9 cellular contexts compared by ENCODE assay signal in the genomic region with DNA sequence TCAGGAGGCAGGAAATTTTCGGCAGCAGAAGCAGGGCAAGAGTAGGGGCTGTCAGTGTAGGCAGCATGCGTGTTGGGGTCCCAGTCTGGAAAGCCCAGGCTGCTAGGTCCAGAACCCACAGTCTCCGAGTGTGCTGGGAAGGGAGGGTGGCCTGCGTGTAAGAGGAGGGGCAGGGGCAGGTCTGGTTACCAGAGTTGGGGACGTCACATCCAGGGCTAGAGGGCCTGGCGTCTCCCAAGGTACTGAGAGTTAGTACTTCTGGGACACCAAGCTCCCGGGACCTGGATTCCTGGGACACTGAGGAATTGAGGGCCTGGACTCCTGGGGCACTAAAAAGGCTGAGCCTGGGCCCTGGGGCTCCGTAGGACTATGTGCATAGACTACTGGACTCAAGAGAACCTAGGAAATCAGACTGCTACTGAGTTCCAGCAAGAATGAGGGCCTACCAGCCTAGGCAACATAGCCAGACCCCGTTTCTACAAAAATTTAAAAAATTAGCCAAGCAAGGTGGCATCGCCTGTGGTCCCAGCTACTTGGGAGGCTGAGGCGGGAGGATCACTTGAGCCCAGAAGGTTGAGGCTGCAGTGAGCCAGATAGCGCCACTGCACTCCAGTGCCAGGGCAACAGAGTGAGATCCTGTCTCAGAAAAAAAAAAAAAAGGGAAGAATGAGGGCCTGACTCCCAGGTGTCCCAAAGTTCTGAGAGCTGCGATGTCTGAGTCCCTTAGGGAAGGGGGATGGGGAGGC. TPM values are rescaled to one million over a fixed set of nuclear protein-coding genes. Genes with fewer than 3 reads are reported as not detected.
DNase-seq lines count a peak whose midpoint lies in the region; ATAC-seq, FAIRE-seq and TF ChIP-seq lines count a peak whose summit lies in the region.
"Had no signal": no experiment of that assay in that cellular context is flagged by ENCODE, and none has a peak within 500 bp of the region (broad histone marks: within the 10 kb centered on the region; RNA-seq: fewer than 3 reads in every experiment).

No MANE protein-coding gene starts in this region.

- DNase-seq in A673 (ENCODE audit: low spot score) (no peak), chondrocyte (ENCODE audit: low spot score) (no peak), naive B cell (no peak), GM12891 (ENCODE audit: insufficient read length, low spot score) (no peak)

- H3K9ac ChIP-seq in HUES64 (ENCODE audit: low read depth, low read length), result no peak overlapping the region

- H3K36me3 ChIP-seq in A673 (ENCODE audit: insufficient read depth, low read length, poor library complexity, severe bottlenecking), result peaks cover 22% of the 10 kb centered on the region
- H3K36me3 ChIP-seq in HUES64 (ENCODE audit: insufficient read depth, low read length), result peaks cover 47% of the 10 kb centered on the region

- no peak for TF ChIP-seq POLR2A in GM12891 (IDR thresholded peaks at IDR 0.05; ENCODE audit: low read depth, low read length)

- H3K9me3 ChIP-seq in A673 (ENCODE audit: low read depth, low read length, poor library complexity, severe bottlenecking) (no peaks in the 10 kb centered on the region), HUES64 (ENCODE audit: insufficient read depth, low read depth, low read length) (no peaks in the 10 kb centered on the region)
- H3K9me3 ChIP-seq: body of pancreas had no signal

- H3K4me3 ChIP-seq in A673 (ENCODE audit: low read depth, low read length, poor library complexity, severe bottlenecking) (peak overlapping the region; percentile 73), HUES64 (ENCODE audit: low read length) (peak overlapping the region; percentile 96)

- H3K27ac ChIP-seq in A673 (ENCODE audit: low read depth, low read length, poor library complexity, severe bottlenecking) (no peak overlapping the region), HUES64 (ENCODE audit: low read depth, low read length) (no peak overlapping the region)

- TF ChIP-seq CTCF in A673 (conservative IDR thresholded peaks at IDR 0.05; ENCODE audit: low read depth, low read length) (no peak), chondrocyte (IDR thresholded peaks at IDR 0.05) (no peak)

- H3K4me3 Mint-ChIP-seq in chondrocyte (ENCODE audit: unreplicated experiment) (peak overlapping the region; percentile 90), naive B cell (peak overlapping the region; percentile 69 to 99 (median 98))

- intact Hi-C loops in A673 (cut with micrococcal nuclease; ENCODE audit: unreplicated experiment), result no loop called here

- H3K9me3 Mint-ChIP-seq in chondrocyte (ENCODE audit: low read depth), result no peaks in the 10 kb centered on the region
- H3K9me3 Mint-ChIP-seq in naive B cell, result no peaks in the 10 kb centered on the region

- FAIRE-seq in GM12891 (lab: Jason Lieb, UNC), result no peak

- H3K4me1 ChIP-seq in A673 (ENCODE audit: insufficient read depth, low read length, poor library complexity, severe bottlenecking), result peaks cover 32% of the 10 kb centered on the region
- peaks cover 12% of the 10 kb centered on the region; the same call in 1 of the 2 replicates for H3K4me1 ChIP-seq in HUES64 (ENCODE audit: insufficient read depth, low read length)

- CTCF ChIA-PET in A673 (lab: Charles Lee), result no interaction called here

- H3K4me1 Mint-ChIP-seq in chondrocyte (ENCODE audit: low read depth) (peaks cover 25% of the 10 kb centered on the region), naive B cell (peaks cover 45 to 63% (median 51%) of the 10 kb centered on the region in 3 donors)

- H3K27ac Mint-ChIP-seq in chondrocyte (ENCODE audit: unreplicated experiment) (no peak overlapping the region), naive B cell (peak overlapping the region; percentile 86 to 100 (median 100))

- ATAC-seq in naive B cell (ENCODE audit: low read depth in 2 of 2) (no peak), GM21367 (IDR thresholded peaks at IDR 0.05; ENCODE audit: unreplicated experiment) (no peak), HG03342 (IDR thresholded peaks at IDR 0.05; ENCODE audit: unreplicated experiment) (no peak), GM18511 (IDR thresholded peaks at IDR 0.05; ENCODE audit: unreplicated experiment) (no peak)

- H3K27me3 Mint-ChIP-seq in chondrocyte (ENCODE audit: low read depth) (no peaks in the 10 kb centered on the region), naive B cell (no peaks in the 10 kb centered on the region)

- POLR2A ChIA-PET in A673 (lab: Charles Lee; ENCODE audit: low non-redundant PET), result no interaction called here

- peaks cover 3% of the 10 kb centered on the region for H3K36me3 Mint-ChIP-seq in chondrocyte (ENCODE audit: low read depth)
- H3K36me3 Mint-ChIP-seq in naive B cell, result peaks cover 0 to 14% of the 10 kb centered on the region in 2 donors

- WGBS in HUES64, result 95% methylated on average over 13 of the region's 13 CpGs

- no peaks in the 10 kb centered on the region for H3K27me3 ChIP-seq in A673 (replicated peaks; ENCODE audit: insufficient read depth, low read depth, low read length, poor library complexity)
- peaks cover 4% of the 10 kb centered on the region; the same call in 1 of the 2 replicates for H3K27me3 ChIP-seq in HUES64 (ENCODE audit: insufficient read depth, low read length)
- H3K27me3 ChIP-seq: body of pancreas had no signal

- no TSS peak for BruUV-seq in A673 (replicated peaks; lab: Mats Ljungman, UMichigan)

TF ChIP-seq in GM12891, 5 proteins besides CTCF, POLR2A, EP300 and RAD21:
- TF ChIP-seq PAX5 (IDR thresholded peaks at IDR 0.05; ENCODE audit: insufficient read depth, low read length, severe bottlenecking) (no peak), SPI1 (IDR thresholded peaks at IDR 0.05; ENCODE audit: low read depth, low read length) (no peak), POLR2AphosphoS5 (IDR thresholded peaks at IDR 0.05; ENCODE audit: low read depth, low read length) (no peak), POU2F2 (IDR thresholded peaks at IDR 0.05; ENCODE audit: low read depth, low read length) (no peak), TAF1 (IDR thresholded peaks at IDR 0.05; ENCODE audit: low read depth, low read length) (no peak)
TF ChIP-seq in GM12891: peak in this region for 0.

RNA-seq across cellular contexts. Expression of a gene that starts 2.5 kb away (rescaled TPM):
- total RNA-seq in A673 (2021), result 14.9 and 18.0 TPM in 2 replicates
- 5.6 TPM for polyA plus RNA-seq in HUES64 (2013, experiment 1 of 2)
- polyA plus RNA-seq in HUES64 (2013, experiment 2 of 2), result 5.6 TPM
- total RNA-seq in chondrocyte, result 4.4 to 5.0 TPM (median 4.4 TPM) in 3 replicates
- 10 to 100 TPM; 13.5 to 79.7 (median 55.3) TPM for polyA plus RNA-seq in naive B cell (ENCODE audit: low read depth in 6 of 6)
- polyA plus RNA-seq in GM12891 (2012; ENCODE audit: low read depth, missing spikeins), result 26.0 TPM

RNA-seq across cellular contexts. Expression of a gene that starts 4.5 kb away (rescaled TPM):
- 4.2 and 4.5 TPM in 2 replicates for total RNA-seq in A673 (2021)
- not detected for polyA plus RNA-seq in HUES64 (2013, experiment 1 of 2)
- 0.57 TPM for polyA plus RNA-seq in HUES64 (2013, experiment 2 of 2)
- total RNA-seq in chondrocyte, result 0.50 to 1.0 TPM in 2 of 3 replicates, not detected in the other
- polyA plus RNA-seq in naive B cell (ENCODE audit: low read depth in 6 of 6), result 10 to 100 TPM; 33.8 to 58.5 (median 47.5) TPM
- 80.3 TPM for polyA plus RNA-seq in GM12891 (2012; ENCODE audit: low read depth, missing spikeins)

RNA-seq across cellular contexts. Expression of a gene that starts 10.2 kb away (rescaled TPM):
- total RNA-seq in A673 (2021) (not detected in 2 replicates), chondrocyte (not detected in 3 replicates)
- polyA plus RNA-seq in HUES64 (2013, experiment 1 of 2), result not detected
- not detected for polyA plus RNA-seq in HUES64 (2013, experiment 2 of 2)
- polyA plus RNA-seq in naive B cell (ENCODE audit: low read depth in 6 of 6), result 10 to 100 TPM in 2 of 6 donors, 1 to 10 TPM in 4; 3.4 to 28.6 (median 8.3) TPM
- 2.0 TPM for polyA plus RNA-seq in GM12891 (2012; ENCODE audit: low read depth, missing spikeins)

RNA-seq across cellular contexts. Expression of a gene that starts 29.5 kb away (rescaled TPM):
- 13.9 and 14.9 TPM in 2 replicates for total RNA-seq in A673 (2021)
- polyA plus RNA-seq in HUES64 (2013, experiment 1 of 2), result 43.3 TPM
- 75.3 TPM for polyA plus RNA-seq in HUES64 (2013, experiment 2 of 2)
- total RNA-seq in chondrocyte, result 31.7 to 76.4 TPM (median 66.8 TPM) in 3 replicates
- polyA plus RNA-seq in naive B cell (ENCODE audit: low read depth in 6 of 6), result not detected
- polyA plus RNA-seq in GM12891 (2012; ENCODE audit: low read depth, missing spikeins), result 1.1 TPM

RNA-seq across cellular contexts. Expression of a gene that starts 38.3 kb away (rescaled TPM):
- total RNA-seq in A673 (2021) (14.6 and 15.5 TPM in 2 replicates), chondrocyte (18.4 to 23.3 TPM (median 21.0 TPM) in 3 replicates)
- polyA plus RNA-seq in HUES64 (2013, experiment 1 of 2), result 18.7 TPM
- 23.6 TPM for polyA plus RNA-seq in HUES64 (2013, experiment 2 of 2)
- under 1 TPM in 3 of 6 donors, not detected in 3; 0.12 to 0.22 (median 0.14) TPM for polyA plus RNA-seq in naive B cell (ENCODE audit: low read depth in 6 of 6)
- polyA plus RNA-seq in GM12891 (2012; ENCODE audit: low read depth, missing spikeins), result 1.1 TPM
